Comparison of ENCODE assay signal across 8 cellular contexts in genomic region chrX:103608305-103608963, GRCh38. TPM values are rescaled to one million over a fixed set of nuclear protein-coding genes. Genes with fewer than 3 reads are reported as not detected.
DNase-seq lines count a peak whose midpoint lies in the region; ATAC-seq, FAIRE-seq and TF ChIP-seq lines count a peak whose summit lies in the region.

No MANE protein-coding gene starts in this region.

- intact Hi-C loops in activated B cell treated with CpG ODN at 0.5 μM for 24 hours (cut with micrococcal nuclease) (loop anchor here (5.0 kb wide), 1 partner anchor 79 kb away; the partner anchor contains the start of gene MORF4L2), Right ventricle myocardium superior (cut with DNase I) (no loop called here)

- FAIRE-seq in H54 (lab: Jason Lieb, UNC) = no peak

- no peaks in the 10 kb centered on the region for H3K36me3 Mint-ChIP-seq in activated B cell treated with CpG ODN at 0.5 μM for 24 hours (ENCODE audit: low read depth)

- no peaks in the 10 kb centered on the region for H3K9me3 Mint-ChIP-seq in activated B cell treated with CpG ODN at 0.5 μM for 24 hours

- POLR2A ChIA-PET in activated B cell treated with CpG ODN at 0.5 μM for 24 hours (lab: Charles Lee) = interaction anchor here (1.1 kb wide), 1 partner anchor 79 kb away, joined by 8 read pairs; no protein-coding TSS in a partner anchor

- CTCF ChIA-PET in activated B cell treated with CpG ODN at 0.5 μM for 24 hours (lab: Charles Lee) = no interaction called here

- no peak for TF ChIP-seq CTCF in GM12875 (IDR thresholded peaks at IDR 0.05; ENCODE audit: borderline replicate concordance, insufficient read depth, low read depth, low read length)
- TF ChIP-seq CTCF in activated B cell treated with CpG ODN at 0.5 μM for 24 hours (IDR thresholded peaks at IDR 0.05) = no peak
- no peak for TF ChIP-seq CTCF in retinal pigment epithelial cell (conservative IDR thresholded peaks at IDR 0.05; ENCODE audit: low read depth, low read length)

- no peak for TF ChIP-seq POLR2A in H54 (IDR thresholded peaks at IDR 0.05; ENCODE audit: low read depth, low read length)

- no peaks in the 10 kb centered on the region for H3K27me3 Mint-ChIP-seq in activated B cell treated with CpG ODN at 0.5 μM for 24 hours

- peak overlapping the region; percentile 63 for H3K27ac Mint-ChIP-seq in activated B cell treated with CpG ODN at 0.5 μM for 24 hours

- H3K4me3 ChIP-seq in GM12875 (ENCODE audit: low read depth, low read length) (peak overlapping the region; percentile 66), retinal pigment epithelial cell (ENCODE audit: low read length) (peak overlapping the region; percentile 69)

- H3K4me3 Mint-ChIP-seq in activated B cell treated with CpG ODN at 0.5 μM for 24 hours = peak overlapping the region; percentile 85

- ATAC-seq in HG02610 (IDR thresholded peaks at IDR 0.05; ENCODE audit: unreplicated experiment) (peak; percentile 22), activated B cell treated with CpG ODN at 0.5 μM for 24 hours (ENCODE audit: low read depth) (peak; percentile 18), Right ventricle myocardium superior (ENCODE audit: poor library complexity) (peak; percentile 47)

- DNase-seq in activated B cell treated with CpG ODN at 0.5 μM for 24 hours (no peak), Right ventricle myocardium superior (peak; percentile 41), retinal pigment epithelial cell (ENCODE audit: low read depth) (no peak), MV-4-11 (lab: John Stamatoyannopoulos, UW) (no peak), H54 (ENCODE audit: insufficient read length, low spot score) (no peak), HuH-7.5 (ENCODE audit: low spot score) (no peak)

- peaks cover 7% of the 10 kb centered on the region for H3K4me1 Mint-ChIP-seq in activated B cell treated with CpG ODN at 0.5 μM for 24 hours

RNA-seq across cellular contexts. Expression of gene TCEAL3, which starts 0.7 kb away (rescaled TPM):
- total RNA-seq in activated B cell treated with CpG ODN at 0.5 μM for 24 hours = 7.7 and 8.5 TPM in 2 replicates
- total RNA-seq in Right ventricle myocardium superior = 14.8 TPM

RNA-seq across cellular contexts. Expression of gene TCEAL1, which starts 20.3 kb away (rescaled TPM):
- total RNA-seq in activated B cell treated with CpG ODN at 0.5 μM for 24 hours (10.4 TPM in 2 replicates), Right ventricle myocardium superior (19.2 TPM)

RNA-seq across cellular contexts. Expression of gene TCEAL4, which starts 23.1 kb away (rescaled TPM):
- total RNA-seq in activated B cell treated with CpG ODN at 0.5 μM for 24 hours (18.0 and 20.0 TPM in 2 replicates), Right ventricle myocardium superior (57.3 TPM)
